In genomic region chr11:63670077-63670737, GRCh38 we compare ENCODE assay signal across 8 cellular contexts. TPM values are rescaled to one million over a fixed set of nuclear protein-coding genes. Genes with fewer than 3 reads are reported as not detected.
DNase-seq lines count a peak whose midpoint lies in the region; ATAC-seq lines count a peak whose summit lies in the region.

No MANE protein-coding gene starts in this region.

- H3K27me3 ChIP-seq in muscle layer of duodenum (ENCODE audit: low read depth, low read length), result no peaks in the 10 kb centered on the region

- H3K36me3 ChIP-seq in muscle layer of duodenum (ENCODE audit: control insufficient read depth in 1 of 2, insufficient read depth in 2 of 2, low read length in 2 of 2), result no peaks in the 10 kb centered on the region

- H3K27ac ChIP-seq in muscle layer of duodenum (ENCODE audit: low read length), result peak overlapping the region; percentile 99

- ATAC-seq in central memory CD8-positive, alpha-beta T cell (replicated peaks; ENCODE audit: extremely low read depth, poor library complexity, severe bottlenecking), result no peak
- no peak for ATAC-seq in HG03135 (IDR thresholded peaks at IDR 0.05; ENCODE audit: unreplicated experiment)

- no peaks in the 10 kb centered on the region for H3K9me3 ChIP-seq in muscle layer of duodenum (ENCODE audit: control insufficient read depth in 1 of 2, low read length in 2 of 2)

- no peaks in the 10 kb centered on the region for H3K36me3 Mint-ChIP-seq in central memory CD8-positive, alpha-beta T cell (ENCODE audit: insufficient read depth)

- peak overlapping the region; percentile 71 for H3K27ac Mint-ChIP-seq in central memory CD8-positive, alpha-beta T cell (ENCODE audit: low read depth)

- no peaks in the 10 kb centered on the region for H3K27me3 Mint-ChIP-seq in central memory CD8-positive, alpha-beta T cell

- DNase-seq in GM03348 (ENCODE audit: low spot score), result peak; percentile 39
- DNase-seq in MV-4-11 (lab: John Stamatoyannopoulos, UW), result peak; percentile 70
- DNase-seq in central memory CD8-positive, alpha-beta T cell (ENCODE audit: low spot score in 2 of 2), result no peak
- DNase-seq in H4 (ENCODE audit: low spot score), result no peak
- DNase-seq in NCI-H1092 treated with DMSO at 0.1 percent for 48 hours (lab: John Stamatoyannopoulos, UW), result no peak
- no peak for DNase-seq in cortex of kidney (lab: John Stamatoyannopoulos, UW)

- H3K4me1 ChIP-seq in muscle layer of duodenum (ENCODE audit: control insufficient read depth in 1 of 2, insufficient read depth in 2 of 2, low read length in 2 of 2), result peaks cover 6 to 36% of the 10 kb centered on the region in 2 donors

- H3K9me3 Mint-ChIP-seq in central memory CD8-positive, alpha-beta T cell, result no peaks in the 10 kb centered on the region

- H3K4me3 ChIP-seq in muscle layer of duodenum (ENCODE audit: low read depth in 1 of 2, low read length in 2 of 2), result peak overlapping the region; percentile 76 to 97

- peak overlapping the region; percentile 85 for H3K4me3 Mint-ChIP-seq in central memory CD8-positive, alpha-beta T cell

- peaks cover 24% of the 10 kb centered on the region for H3K4me1 Mint-ChIP-seq in central memory CD8-positive, alpha-beta T cell

RNA-seq across cellular contexts. Expression of gene ATL3, which starts 1.0 kb away (rescaled TPM):
- 48.5 and 58.5 TPM in 2 replicates for total RNA-seq in H4 (2014; rRNA removed; shearing (Covaris generic))

RNA-seq across cellular contexts. Expression of gene RTN3, which starts 11.1 kb away (rescaled TPM):
- total RNA-seq in H4 (2014; rRNA removed; shearing (Covaris generic)), result 50.9 and 78.6 TPM in 2 replicates

RNA-seq across cellular contexts. Expression of gene PLAAT3, which starts 56.0 kb away (rescaled TPM):
- 4.7 and 9.0 TPM in 2 replicates for total RNA-seq in H4 (2014; rRNA removed; shearing (Covaris generic))

Comparison
In these comparisons a context has a peak if more than half of its experiments do, and no peak if none do; other contexts are left out.
1. DNase-seq: peak in GM03348 (single experiment) and MV-4-11 (single experiment); none in central memory CD8-positive, alpha-beta T cell (0 of 2), H4 (single experiment), NCI-H1092 treated with DMSO at 0.1 percent for 48 hours (single experiment) and cortex of kidney (single experiment).